8 cellular contexts compared by ENCODE assay signal in genomic region chr4:14168919-14169318, GRCh38.
A peak's percentile ranks its signal among the peaks of the same experiment; 100 is the strongest.
DNase-seq lines count a peak whose midpoint lies in the region; ATAC-seq and TF ChIP-seq lines count a peak whose summit lies in the region.

No MANE protein-coding gene starts in this region.

- H3K4me3 ChIP-seq in LNCaP clone FGC (ENCODE audit: low read depth, low read length), result no peak overlapping the region

- peak; percentile 64 for ATAC-seq in GM21825 (IDR thresholded peaks at IDR 0.05; ENCODE audit: unreplicated experiment)

- peak; percentile 28 for DNase-seq in GDM1 (lab: John Stamatoyannopoulos, UW)
- peak; percentile 4 for DNase-seq in LNCaP clone FGC (ENCODE audit: low read depth)
- DNase-seq in brain pericyte (ENCODE audit: low read depth, low spot score), result peak; percentile 77
- peak; percentile 98 for DNase-seq in renal cortical epithelial cell (ENCODE audit: low read depth)
- no peak for DNase-seq in stimulated activated naive CD4-positive, alpha-beta T cell (lab: John Stamatoyannopoulos, UW)
- DNase-seq in OCI-M2 (lab: John Stamatoyannopoulos, UW; ENCODE audit: unreplicated experiment), result no peak
- DNase-seq in NCI-H524 (lab: John Stamatoyannopoulos, UW), result no peak

- TF ChIP-seq CTCF in LNCaP clone FGC (IDR thresholded peaks at IDR 0.05; ENCODE audit: control insufficient read depth, extremely low read depth, insufficient read depth), result no peak

Comparison
In these comparisons a context has a peak if more than half of its experiments do, and no peak if none do; other contexts are left out.
1. DNase-seq: peak in GDM1 (single experiment), LNCaP clone FGC (single experiment), brain pericyte (single experiment) and renal cortical epithelial cell (single experiment); none in stimulated activated naive CD4-positive, alpha-beta T cell (0 of 6), OCI-M2 (single experiment) and NCI-H524 (0 of 2).